In genomic region chr3:115513411-115513800, GRCh38 we compare ENCODE assay signal across 8 cellular contexts.
DNase-seq lines count a peak whose midpoint lies in the region; ATAC-seq, FAIRE-seq and TF ChIP-seq lines count a peak whose summit lies in the region.

No MANE protein-coding gene starts in this region.

- H3K4me1 ChIP-seq in cardiac muscle cell (ENCODE audit: low read depth) (peaks cover 16% of the 10 kb centered on the region), small intestine (ENCODE audit: control insufficient read depth in 2 of 2, insufficient read depth in 1 of 2, low read depth in 1 of 2, low read length in 1 of 2) (peaks cover 0 to 5% of the 10 kb centered on the region in 2 donors)

- 3 to 17% (median 10%) methylated on average over 5 of the region's 5 CpGs for WGBS in small intestine, 3 donors
- WGBS in lower leg skin, 2 donors: 14 to 22% methylated on average over 5 of the region's 5 CpGs

- intact Hi-C loops in lower leg skin (cut with DNase I; ENCODE audit: low total_unique reads): no loop called here

- peak overlapping the region; percentile 82 for H3K4me3 ChIP-seq in WERI-Rb-1 (ENCODE audit: low read depth, low read length)
- H3K4me3 ChIP-seq in cardiac muscle cell: peak overlapping the region; percentile 59
- H3K4me3 ChIP-seq in small intestine (ENCODE audit: low read depth in 1 of 2, low read length in 2 of 2): peak overlapping the region in 1 of 2 donors; percentile 35
- H3K4me3 ChIP-seq in lower leg skin (ENCODE audit: low read depth, poor library complexity, severe bottlenecking): no peak overlapping the region

- TF ChIP-seq POLR2A in lower leg skin (IDR thresholded peaks at IDR 0.05): no peak

- no peak for FAIRE-seq in small intestine (lab: Jason Lieb, UNC)

- TF ChIP-seq CTCF in WERI-Rb-1 (IDR thresholded peaks at IDR 0.05; ENCODE audit: low read depth, low read length) (no peak), cardiac muscle cell (IDR thresholded peaks at IDR 0.05; ENCODE audit: low read depth, low read length) (no peak), lower leg skin (IDR thresholded peaks at IDR 0.05) (no peak)

- H3K36me3 ChIP-seq in WERI-Rb-1 (no peaks in the 10 kb centered on the region), cardiac muscle cell (no peaks in the 10 kb centered on the region), small intestine (ENCODE audit: control insufficient read depth in 2 of 2, insufficient read depth in 2 of 2, low read length in 2 of 2) (no peaks in the 10 kb centered on the region)

- DNase-seq in HEK293T (ENCODE audit: extremely low spot score) (no peak), WERI-Rb-1 (peak; percentile 21), cardiac muscle cell (ENCODE audit: low read depth in 1 of 2, low spot score in 1 of 2) (no peak), small intestine (peak; percentile 35), lower leg skin (ENCODE audit: low spot score in 2 of 2) (no peak), COR-L47 (lab: John Stamatoyannopoulos, UW) (no peak)
- DNase-seq in activated CD4-positive, CD25-positive, alpha-beta regulatory T cell (lab: John Stamatoyannopoulos, UW): no peak

- H3K27me3 ChIP-seq in WERI-Rb-1 (ENCODE audit: insufficient read depth, low read depth, severe bottlenecking) (no peaks in the 10 kb centered on the region), cardiac muscle cell (no peaks in the 10 kb centered on the region), small intestine (ENCODE audit: control insufficient read depth in 2 of 2, insufficient read depth in 2 of 2, low read length in 2 of 2) (no peaks in the 10 kb centered on the region)

- CTCF ChIA-PET in HEK293T (lab: Yijun Ruan, JAX): interaction anchor here (0.7 kb wide), 1 partner anchor 21 kb away, joined by 3 read pairs; no protein-coding TSS in a partner anchor

- POLR2A ChIA-PET in HEK293T (lab: Yijun Ruan, JAX): interaction anchor here (0.6 to 1.8 kb wide), 4 partner anchors 10 to 145 kb away, joined by 4 read pairs; no protein-coding TSS in a partner anchor

- H3K9me3 ChIP-seq in WERI-Rb-1 (ENCODE audit: severe bottlenecking): no peaks in the 10 kb centered on the region
- H3K9me3 ChIP-seq in cardiac muscle cell (ENCODE audit: low read depth): no peaks in the 10 kb centered on the region
- no peaks in the 10 kb centered on the region for H3K9me3 ChIP-seq in small intestine (ENCODE audit: control insufficient read depth, low read depth)

- H3K27ac ChIP-seq in WERI-Rb-1 (no peak overlapping the region), cardiac muscle cell (no peak overlapping the region), small intestine (ENCODE audit: low read depth in 1 of 2, low read length in 1 of 2) (no peak overlapping the region)

- ATAC-seq in HG02798 (IDR thresholded peaks at IDR 0.05; ENCODE audit: poor library complexity, unreplicated experiment): no peak

TF ChIP-seq in HEK293T, 16 proteins besides CTCF, POLR2A, EP300 and RAD21:
- TF ChIP-seq ELF4 (IDR thresholded peaks at IDR 0.05): no peak
- TF ChIP-seq SUZ12 (IDR thresholded peaks at IDR 0.05): no peak
- peak; percentile 11; the same call in 1 of the 2 replicates for TF ChIP-seq PKNOX1 (IDR thresholded peaks at IDR 0.05)
- no peak for TF ChIP-seq TARDBP (IDR thresholded peaks at IDR 0.05)
- no peak for TF ChIP-seq ARNT (IDR thresholded peaks at IDR 0.05)
- no peak for TF ChIP-seq CTBP1 (IDR thresholded peaks at IDR 0.05; ENCODE audit: borderline replicate concordance)
- TF ChIP-seq L3MBTL2 (conservative IDR thresholded peaks at IDR 0.05): no peak; the same call in 1 of the 2 replicates

Comparison
In these comparisons a context has a peak if more than half of its experiments do, and no peak if none do; other contexts are left out.
1. DNase-seq: peak in WERI-Rb-1 (single experiment) and small intestine (single experiment); none in HEK293T (single experiment), cardiac muscle cell (0 of 2), lower leg skin (0 of 2), activated CD4-positive, CD25-positive, alpha-beta regulatory T cell (0 of 4) and COR-L47 (single experiment).